ENCODE assay signal across 9 cellular contexts in genomic region chr9:35675204-35675603, GRCh38. TPM values are rescaled to one million over a fixed set of nuclear protein-coding genes. Genes with fewer than 3 reads are reported as not detected.
A peak's percentile ranks its signal among the peaks of the same experiment; 100 is the strongest.
DNase-seq lines count a peak whose midpoint lies in the region; ATAC-seq and TF ChIP-seq lines count a peak whose summit lies in the region.
"Had no signal": no experiment of that assay in that cellular context is flagged by ENCODE, and none has a peak within 500 bp of the region (broad histone marks: within the 10 kb centered on the region; RNA-seq: fewer than 3 reads in every experiment).

No MANE protein-coding gene starts in this region.

- peak overlapping the region; percentile 68 for H3K4me3 Mint-ChIP-seq in activated naive CD4-positive, alpha-beta T cell treated with anti-CD3 and anti-CD28 coated beads for 36 hours

- DNase-seq in activated naive CD4-positive, alpha-beta T cell treated with anti-CD3 and anti-CD28 coated beads for 36 hours = no peak
- DNase-seq in activated naive CD4-positive, alpha-beta T cell treated with Interleukin-2 at 50 U/mL for 16 hours = no peak
- no peak for DNase-seq in effector memory CD4-positive, alpha-beta T cell
- DNase-seq in tibial nerve (ENCODE audit: low spot score in 2 of 2) = no peak
- DNase-seq in dermis blood vessel endothelial cell = no peak

- no peaks in the 10 kb centered on the region for H3K36me3 Mint-ChIP-seq in activated naive CD4-positive, alpha-beta T cell treated with anti-CD3 and anti-CD28 coated beads for 36 hours (ENCODE audit: low read depth)

- CTCF ChIA-PET in activated naive CD4-positive, alpha-beta T cell treated with anti-CD3 and anti-CD28 coated beads for 36 hours (lab: Charles Lee) = interaction anchor here (1.1 to 10.2 kb wide), 4 partner anchors 14 to 29 kb away, joined by 5 to 86 read pairs (median 5); partner anchors contain the start of genes CCDC107 and RMRP

- H3K4me1 Mint-ChIP-seq in activated naive CD4-positive, alpha-beta T cell treated with anti-CD3 and anti-CD28 coated beads for 36 hours (ENCODE audit: low read depth) = peaks cover 11% of the 10 kb centered on the region

- H3K27ac Mint-ChIP-seq in activated naive CD4-positive, alpha-beta T cell treated with anti-CD3 and anti-CD28 coated beads for 36 hours = no peak overlapping the region

- no peaks in the 10 kb centered on the region for H3K9me3 Mint-ChIP-seq in activated naive CD4-positive, alpha-beta T cell treated with anti-CD3 and anti-CD28 coated beads for 36 hours

- peak overlapping the region; percentile 75 for H3K9ac ChIP-seq in mucosa of stomach (ENCODE audit: low read length)

- no peak for TF ChIP-seq POLR2A in tibial nerve (IDR thresholded peaks at IDR 0.05)

- H3K36me3 ChIP-seq in effector memory CD4-positive, alpha-beta T cell (ENCODE audit: control insufficient read depth, insufficient read depth, low read length) = no peaks in the 10 kb centered on the region
- H3K36me3 ChIP-seq in mucosa of stomach (ENCODE audit: control insufficient read depth, insufficient read depth, low read length) = no peaks in the 10 kb centered on the region
- H3K36me3 ChIP-seq in tibial nerve = no peaks in the 10 kb centered on the region

- no peaks in the 10 kb centered on the region for H3K9me3 ChIP-seq in effector memory CD4-positive, alpha-beta T cell (ENCODE audit: control insufficient read depth, low read length)
- H3K9me3 ChIP-seq in mucosa of stomach (ENCODE audit: control insufficient read depth, low read length) = no peaks in the 10 kb centered on the region
- no peaks in the 10 kb centered on the region for H3K9me3 ChIP-seq in tibial nerve

- peaks cover 4% of the 10 kb centered on the region for H3K4me1 ChIP-seq in effector memory CD4-positive, alpha-beta T cell (ENCODE audit: control insufficient read depth, insufficient read depth, low read length, poor library complexity, severe bottlenecking)
- H3K4me1 ChIP-seq in mucosa of stomach (ENCODE audit: control insufficient read depth, insufficient read depth, low read length) (peaks cover 44% of the 10 kb centered on the region), tibial nerve (peaks cover 0 to 16% (median 10%) of the 10 kb centered on the region in 4 donors)

- no peak for ATAC-seq in HG03432 (IDR thresholded peaks at IDR 0.05; ENCODE audit: unreplicated experiment)
- ATAC-seq in GM21723 (IDR thresholded peaks at IDR 0.05; ENCODE audit: unreplicated experiment) = no peak

- TF ChIP-seq EP300 in tibial nerve (IDR thresholded peaks at IDR 0.05) = no peak

- TF ChIP-seq CTCF in tibial nerve (IDR thresholded peaks at IDR 0.05) = no peak

- H3K27me3 ChIP-seq in effector memory CD4-positive, alpha-beta T cell (replicated peaks; ENCODE audit: control insufficient read depth, insufficient read depth, low read length, poor library complexity, severe bottlenecking) = no peaks in the 10 kb centered on the region
- H3K27me3 ChIP-seq in mucosa of stomach (ENCODE audit: control insufficient read depth, insufficient read depth, low read length) (no peaks in the 10 kb centered on the region), tibial nerve (no peaks in the 10 kb centered on the region)

- 41 to 48% methylated on average over 13 of the region's 13 CpGs for WGBS in tibial nerve, 2 donors

- H3K27me3 Mint-ChIP-seq in activated naive CD4-positive, alpha-beta T cell treated with anti-CD3 and anti-CD28 coated beads for 36 hours (ENCODE audit: low read depth) = peaks cover 7% of the 10 kb centered on the region

- H3K4me3 ChIP-seq in effector memory CD4-positive, alpha-beta T cell (ENCODE audit: insufficient read depth, low read depth, low read length, poor library complexity, severe bottlenecking) = peak overlapping the region; percentile 51
- H3K4me3 ChIP-seq in mucosa of stomach (ENCODE audit: low read length) = peak overlapping the region; percentile 35
- H3K4me3 ChIP-seq in tibial nerve = peak overlapping the region; percentile 26 to 62 (median 48)

- intact Hi-C loops in activated naive CD4-positive, alpha-beta T cell treated with anti-CD3 and anti-CD28 coated beads for 36 hours (cut with micrococcal nuclease) = no loop called here

- no peak overlapping the region for H3K27ac ChIP-seq in effector memory CD4-positive, alpha-beta T cell (ENCODE audit: insufficient read depth, low read length, poor library complexity, severe bottlenecking)
- peak overlapping the region in 1 of 4 donors; percentile 47 for H3K27ac ChIP-seq in tibial nerve
- H3K27ac ChIP-seq: C4-2B had no signal

RNA-seq across cellular contexts. Expression of gene CA9, which starts 1.5 kb away (rescaled TPM):
- under 1 TPM; 0.38 to 0.52 TPM for total RNA-seq in activated naive CD4-positive, alpha-beta T cell treated with anti-CD3 and anti-CD28 coated beads for 36 hours
- under 1 TPM in 1 of 4 donors, not detected in 3; 0.84 TPM for total RNA-seq in tibial nerve
- not detected in 2 replicates for total RNA-seq in dermis blood vessel endothelial cell

RNA-seq across cellular contexts. Expression of gene ARHGEF39, which starts 10.2 kb away (rescaled TPM):
- 10 to 100 TPM; 28.9 to 30.4 TPM for total RNA-seq in activated naive CD4-positive, alpha-beta T cell treated with anti-CD3 and anti-CD28 coated beads for 36 hours
- total RNA-seq in tibial nerve (1 to 10 TPM in 2 of 4 donors, under 1 TPM in 1, not detected in 1; 0.20 to 4.8 (median 1.0) TPM), dermis blood vessel endothelial cell (0.34 and 3.1 TPM in 2 replicates)

RNA-seq across cellular contexts. Expression of gene TPM2, which starts 14.5 kb away (rescaled TPM):
- 1 to 10 TPM; 4.9 to 6.6 TPM for total RNA-seq in activated naive CD4-positive, alpha-beta T cell treated with anti-CD3 and anti-CD28 coated beads for 36 hours
- total RNA-seq in tibial nerve (100 to 1,000 TPM; 229 to 350 (median 289) TPM), dermis blood vessel endothelial cell (10.2 and 19.6 TPM in 2 replicates)

RNA-seq across cellular contexts. Expression of gene CCDC107, which starts 17.1 kb away (rescaled TPM):
- total RNA-seq in activated naive CD4-positive, alpha-beta T cell treated with anti-CD3 and anti-CD28 coated beads for 36 hours = 1 to 10 TPM; 5.6 to 6.4 TPM
- total RNA-seq in tibial nerve (10 to 100 TPM; 41.6 to 58.8 (median 47.8) TPM), dermis blood vessel endothelial cell (8.5 and 12.4 TPM in 2 replicates)

RNA-seq across cellular contexts. Expression of gene RMRP, which starts 17.4 kb away (rescaled TPM):
- over 10,000 TPM in 1 of 2 experiments, 1,000 to 10,000 TPM in 1; 7,381 to 12,571 TPM for total RNA-seq in activated naive CD4-positive, alpha-beta T cell treated with anti-CD3 and anti-CD28 coated beads for 36 hours
- total RNA-seq in tibial nerve (1,000 to 10,000 TPM in 3 of 4 donors, 100 to 1,000 TPM in 1; 649 to 2,915 (median 1,530) TPM), dermis blood vessel endothelial cell (9,128 and 10,291 TPM in 2 replicates)

Comparison
In these comparisons a context has a peak if more than half of its experiments do, and no peak if none do; other contexts are left out.
1. RNA of gene TPM2, which starts 14.5 kb away (total RNA-seq): 229 to 350 TPM in tibial nerve; 10.2 to 19.6 TPM in dermis blood vessel endothelial cell and 4.9 to 6.6 TPM in activated naive CD4-positive, alpha-beta T cell treated with anti-CD3 and anti-CD28 coated beads for 36 hours; every median in the first group is over 10 times any median in the second.
2. Peak in every context shown above with its lines, with median percentiles within 50 percentile points of each other: H3K4me3 ChIP-seq.